ENCODE assay signal across 12 cellular contexts in genomic region chr2:102238039-102238756, GRCh38. TPM values are rescaled to one million over a fixed set of nuclear protein-coding genes. Genes with fewer than 3 reads are reported as not detected.
DNase-seq lines count a peak whose midpoint lies in the region; ATAC-seq, FAIRE-seq and TF ChIP-seq lines count a peak whose summit lies in the region.
"Had no signal": no experiment of that assay in that cellular context is flagged by ENCODE, and none has a peak within 500 bp of the region (broad histone marks: within the 10 kb centered on the region; RNA-seq: fewer than 3 reads in every experiment).

No MANE protein-coding gene starts in this region.

- no peak for TF ChIP-seq CTCF in NB4 (IDR thresholded peaks at IDR 0.05; ENCODE audit: low read depth, low read length)
- TF ChIP-seq CTCF in gastroesophageal sphincter (IDR thresholded peaks at IDR 0.05), result no peak

- H3K27ac ChIP-seq in small intestine (ENCODE audit: low read depth in 1 of 2, low read length in 1 of 2), result peak overlapping the region in 1 of 2 donors; percentile 81
- no peak overlapping the region for H3K27ac ChIP-seq in gastroesophageal sphincter
- H3K27ac ChIP-seq: cardiac muscle cell had no signal

- H3K4me1 Mint-ChIP-seq in effector memory CD8-positive, alpha-beta T cell (ENCODE audit: low read depth in 2 of 2), result peaks cover 11 to 18% of the 10 kb centered on the region in 2 donors

- no peak for TF ChIP-seq EP300 in gastroesophageal sphincter (IDR thresholded peaks at IDR 0.05)

- peak; percentile 35 to 36 for DNase-seq in activated CD4-positive, alpha-beta T cell treated with anti-CD3 and anti-CD28 coated beads for 4 hours
- DNase-seq in activated CD4-positive, alpha-beta T cell treated with anti-CD3 and anti-CD28 coated beads, Interleukin-2, amount 50 U/mL, for 1 hour, result no peak
- DNase-seq in NB4 (ENCODE audit: low read depth), result peak; percentile 46
- DNase-seq in effector memory CD8-positive, alpha-beta T cell, result no peak
- DNase-seq in small intestine, result peak; percentile 19
- no peak for DNase-seq in epidermal melanocyte (ENCODE audit: insufficient read length, low spot score)
- DNase-seq: hypothalamus, naive B cell, NCI-H187 treated with DMSO at 0.1 percent for 48 hours had no signal

- peak overlapping the region; percentile 29 to 39 for H3K27ac Mint-ChIP-seq in effector memory CD8-positive, alpha-beta T cell

- no peak for ATAC-seq in effector memory CD8-positive, alpha-beta T cell (replicated peaks)
- ATAC-seq in HG02884 (IDR thresholded peaks at IDR 0.05; ENCODE audit: unreplicated experiment), result no peak
- ATAC-seq in gastroesophageal sphincter, result no peak

- FAIRE-seq in small intestine (lab: Jason Lieb, UNC), result no peak

- H3K36me3 ChIP-seq in small intestine (ENCODE audit: control insufficient read depth in 2 of 2, insufficient read depth in 2 of 2, low read length in 2 of 2) (no peaks in the 10 kb centered on the region), gastroesophageal sphincter (no peaks in the 10 kb centered on the region)
- H3K36me3 ChIP-seq: cardiac muscle cell had no signal

- H3K4me3 ChIP-seq in NB4 (ENCODE audit: low read depth, low read length) (no peak overlapping the region), small intestine (ENCODE audit: low read depth in 1 of 2, low read length in 2 of 2) (no peak overlapping the region), gastroesophageal sphincter (no peak overlapping the region)
- H3K4me3 ChIP-seq: cardiac muscle cell had no signal

- 44 to 58% (median 54%) methylated on average over 10 of the region's 10 CpGs for WGBS in small intestine, 3 donors
- WGBS in gastroesophageal sphincter (ENCODE audit: low coverage in 1 of 2), 2 donors, result 70 to 79% methylated on average over 4 to 10 of the region's 10 CpGs

- H3K4me1 ChIP-seq in small intestine (ENCODE audit: control insufficient read depth in 2 of 2, insufficient read depth in 1 of 2, low read depth in 1 of 2, low read length in 1 of 2), result peaks cover 0 to 5% of the 10 kb centered on the region in 2 donors
- peaks cover 0 to 12% (median 3%) of the 10 kb centered on the region in 3 donors for H3K4me1 ChIP-seq in gastroesophageal sphincter

- TF ChIP-seq POLR2A in NB4 (IDR thresholded peaks at IDR 0.05; ENCODE audit: extremely low read depth, insufficient read length) (no peak), gastroesophageal sphincter (IDR thresholded peaks at IDR 0.05) (no peak)

- peaks cover 2% of the 10 kb centered on the region for H3K36me3 Mint-ChIP-seq in effector memory CD8-positive, alpha-beta T cell (ENCODE audit: insufficient read depth)
- H3K36me3 Mint-ChIP-seq: naive B cell had no signal

- H3K9me3 ChIP-seq in small intestine (ENCODE audit: control insufficient read depth, low read depth), result no peaks in the 10 kb centered on the region
- H3K9me3 ChIP-seq in gastroesophageal sphincter, result no peaks in the 10 kb centered on the region

- no peaks in the 10 kb centered on the region for H3K27me3 ChIP-seq in small intestine (ENCODE audit: control insufficient read depth in 2 of 2, insufficient read depth in 2 of 2, low read length in 2 of 2)
- no peaks in the 10 kb centered on the region for H3K27me3 ChIP-seq in gastroesophageal sphincter
- H3K27me3 ChIP-seq: cardiac muscle cell had no signal

- H3K4me3 Mint-ChIP-seq in effector memory CD8-positive, alpha-beta T cell, result no peak overlapping the region

- H3K9me3 Mint-ChIP-seq in effector memory CD8-positive, alpha-beta T cell, result no peaks in the 10 kb centered on the region
- H3K9me3 Mint-ChIP-seq: naive B cell had no signal

- no peaks in the 10 kb centered on the region for H3K27me3 Mint-ChIP-seq in effector memory CD8-positive, alpha-beta T cell

RNA-seq across cellular contexts. Expression of gene IL1RL2, which starts 51.4 kb away (rescaled TPM):
- polyA plus RNA-seq in small intestine, result under 1 TPM in 1 of 3 donors, not detected in 2; 0.34 TPM
- under 1 TPM in 3 of 4 donors, not detected in 1; 0.40 to 0.87 (median 0.47) TPM for total RNA-seq in gastroesophageal sphincter
- total RNA-seq: cardiac muscle cell had no signal
- polyA plus RNA-seq: cardiac muscle cell had no signal

Comparison
In these comparisons a context has a peak if more than half of its experiments do, and no peak if none do; other contexts are left out.
1. DNase-seq: peak in activated CD4-positive, alpha-beta T cell treated with anti-CD3 and anti-CD28 coated beads for 4 hours (2 of 2), NB4 (single experiment) and small intestine (single experiment); none in activated CD4-positive, alpha-beta T cell treated with anti-CD3 and anti-CD28 coated beads, Interleukin-2, amount 50 U/mL, for 1 hour (single experiment), effector memory CD8-positive, alpha-beta T cell (0 of 3) and epidermal melanocyte (single experiment).